In genomic region chr13:25847635-25848616, GRCh38 we compare ENCODE assay signal across 10 cellular contexts.
A peak's percentile ranks its signal among the peaks of the same experiment; 100 is the strongest.
DNase-seq lines count a peak whose midpoint lies in the region; ATAC-seq and TF ChIP-seq lines count a peak whose summit lies in the region.
"Had no signal": no experiment of that assay in that cellular context is flagged by ENCODE, and none has a peak within 500 bp of the region (broad histone marks: within the 10 kb centered on the region; RNA-seq: fewer than 3 reads in every experiment).

No MANE protein-coding gene starts in this region.

- H3K27me3 ChIP-seq in DND-41 (ENCODE audit: insufficient read depth, low read length, poor library complexity), result no peaks in the 10 kb centered on the region

- H3K36me3 Mint-ChIP-seq in activated T-helper 17 cell treated with anti-CD3 and anti-CD28 coated beads, Interleukin-2, amount 50 U/mL, for 72 hours (ENCODE audit: low read depth), result no peaks in the 10 kb centered on the region
- no peaks in the 10 kb centered on the region for H3K36me3 Mint-ChIP-seq in osteocyte (ENCODE audit: unreplicated experiment)

- ATAC-seq in DND-41 (ENCODE audit: insufficient read depth, low read depth), result peak; percentile 27
- no peak for ATAC-seq in activated T-helper 17 cell treated with anti-CD3 and anti-CD28 coated beads, Interleukin-2, amount 50 U/mL, for 72 hours (replicated peaks)
- no peak for ATAC-seq in omental fat pad (ENCODE audit: low FRiP score)
- ATAC-seq: HCT116 had no signal

- peak overlapping the region; percentile 42 for H3K4me3 Mint-ChIP-seq in activated T-helper 17 cell treated with anti-CD3 and anti-CD28 coated beads, Interleukin-2, amount 50 U/mL, for 72 hours
- H3K4me3 Mint-ChIP-seq in osteocyte (ENCODE audit: unreplicated experiment), result no peak overlapping the region

- peak overlapping the region; percentile 59 for H3K9ac ChIP-seq in DND-41 (ENCODE audit: low read depth, low read length)

- DNase-seq in DND-41 (peak; percentile 39), osteocyte (ENCODE audit: extremely low spot score, unreplicated experiment) (no peak), NCI-H187 (lab: John Stamatoyannopoulos, UW) (no peak), omental fat pad (ENCODE audit: low spot score) (no peak), DMS53 (lab: John Stamatoyannopoulos, UW) (no peak)
- DNase-seq: dermis blood vessel endothelial cell, NCI-H1694 treated with DMSO at 0.1 percent for 48 hours had no signal

- H3K9me3 ChIP-seq in DND-41 (ENCODE audit: insufficient read depth, low read length, severe bottlenecking), result no peaks in the 10 kb centered on the region
- no peaks in the 10 kb centered on the region for H3K9me3 ChIP-seq in KOPT-K1 (ENCODE audit: insufficient read depth, low read length, poor library complexity, severe bottlenecking)

- H3K27ac Mint-ChIP-seq in activated T-helper 17 cell treated with anti-CD3 and anti-CD28 coated beads, Interleukin-2, amount 50 U/mL, for 72 hours, result peak overlapping the region; percentile 82
- H3K27ac Mint-ChIP-seq in osteocyte (ENCODE audit: unreplicated experiment), result peak overlapping the region; percentile 45

- peak overlapping the region in 1 of 2 experiments; percentile 32; a peak in 1 of 4 replicates for H3K4me3 ChIP-seq in DND-41 (ENCODE audit: low read depth in 1 of 2, low read length in 2 of 2)

- peaks cover 79% of the 10 kb centered on the region for H3K4me1 ChIP-seq in DND-41 (ENCODE audit: insufficient read depth, low read length)

- peak overlapping the region; percentile 61 for H3K4me2 ChIP-seq in DND-41 (ENCODE audit: insufficient read depth, low read length)

- H2AFZ ChIP-seq in DND-41 (ENCODE audit: low read depth, low read length), result peak overlapping the region; percentile 55

- TF ChIP-seq CTCF in DND-41 (IDR thresholded peaks at IDR 0.05; ENCODE audit: borderline replicate concordance, extremely low read depth, low read length, poor library complexity, severe bottlenecking), result no peak
- no peak for TF ChIP-seq CTCF in osteocyte (IDR thresholded peaks at IDR 0.05)
- TF ChIP-seq CTCF in omental fat pad (IDR thresholded peaks at IDR 0.05), result no peak

- H3K36me3 ChIP-seq in DND-41 (ENCODE audit: insufficient read depth, low read length) (no peaks in the 10 kb centered on the region), KOPT-K1 (ENCODE audit: insufficient read depth, low read length) (no peaks in the 10 kb centered on the region)

- peak overlapping the region; percentile 96 for H3K27ac ChIP-seq in DND-41 (ENCODE audit: low read length)
- H3K27ac ChIP-seq in KOPT-K1 (ENCODE audit: low read depth, low read length, poor library complexity, severe bottlenecking), result peak overlapping the region; percentile 83

- no peaks in the 10 kb centered on the region for H3K79me2 ChIP-seq in DND-41 (ENCODE audit: insufficient read depth, low read length)

- H3K4me1 Mint-ChIP-seq in activated T-helper 17 cell treated with anti-CD3 and anti-CD28 coated beads, Interleukin-2, amount 50 U/mL, for 72 hours, result peaks cover 15% of the 10 kb centered on the region
- H3K4me1 Mint-ChIP-seq in osteocyte (ENCODE audit: unreplicated experiment), result peaks cover 41% of the 10 kb centered on the region

- no peaks in the 10 kb centered on the region for H3K9me3 Mint-ChIP-seq in activated T-helper 17 cell treated with anti-CD3 and anti-CD28 coated beads, Interleukin-2, amount 50 U/mL, for 72 hours
- H3K9me3 Mint-ChIP-seq in osteocyte (ENCODE audit: unreplicated experiment), result no peaks in the 10 kb centered on the region

- H3K27me3 Mint-ChIP-seq in activated T-helper 17 cell treated with anti-CD3 and anti-CD28 coated beads, Interleukin-2, amount 50 U/mL, for 72 hours, result no peaks in the 10 kb centered on the region
- H3K27me3 Mint-ChIP-seq in osteocyte (ENCODE audit: unreplicated experiment), result no peaks in the 10 kb centered on the region

- no peaks in the 10 kb centered on the region for H4K20me1 ChIP-seq in DND-41 (ENCODE audit: insufficient read depth, low read length)
